Comparison of ENCODE assay signal across 8 cellular contexts in genomic region chrX:134173541-134174272, GRCh38.
DNase-seq lines count a peak whose midpoint lies in the region; ATAC-seq, FAIRE-seq and TF ChIP-seq lines count a peak whose summit lies in the region.

No MANE protein-coding gene starts in this region.

- peaks cover 19% of the 10 kb centered on the region for H3K4me1 Mint-ChIP-seq in activated T-cell treated with anti-CD3 and anti-CD28 coated beads, Interleukin-2, amount 50 U/mL, for 72 hours (ENCODE audit: low read depth)

- no peak overlapping the region for H2AFZ ChIP-seq in mammary epithelial cell (ENCODE audit: low read depth, low read length)

- peak overlapping the region; percentile 11 for H3K27ac Mint-ChIP-seq in activated T-cell treated with anti-CD3 and anti-CD28 coated beads, Interleukin-2, amount 50 U/mL, for 72 hours

- TF ChIP-seq CTCF in breast epithelium (IDR thresholded peaks at IDR 0.05) (no peak), mammary epithelial cell (conservative IDR thresholded peaks at IDR 0.05 in 1 of 2, IDR thresholded peaks at IDR 0.05 in 1 of 2; ENCODE audit: extremely low read depth in 1 of 2, insufficient read depth in 1 of 2, low read depth in 1 of 2, low read length in 2 of 2) (no peak), kidney (IDR thresholded peaks at IDR 0.05; ENCODE audit: borderline replicate concordance, extremely low read depth, insufficient read depth) (no peak)

- H3K9me3 Mint-ChIP-seq in activated T-cell treated with anti-CD3 and anti-CD28 coated beads, Interleukin-2, amount 50 U/mL, for 72 hours: no peaks in the 10 kb centered on the region

- H3K27me3 ChIP-seq in breast epithelium (peaks cover 0 to 69% of the 10 kb centered on the region in 2 donors), mammary epithelial cell (ENCODE audit: insufficient read depth, low read length) (peaks cover 7% of the 10 kb centered on the region), subcutaneous abdominal adipose tissue (ENCODE audit: control insufficient read depth in 5 of 5, insufficient read depth in 4 of 5, low read length in 5 of 5) (peaks cover 4 to 8% (median 5%) of the 10 kb centered on the region in 5 donors)

- H3K36me3 Mint-ChIP-seq in activated T-cell treated with anti-CD3 and anti-CD28 coated beads, Interleukin-2, amount 50 U/mL, for 72 hours (ENCODE audit: insufficient read depth in 2 of 2): peaks cover 6 to 12% of the 10 kb centered on the region in 2 donors

- intact Hi-C loops in breast epithelium (cut with DNase I; ENCODE audit: low total_unique reads) (no loop called here), mammary epithelial cell (cut with micrococcal nuclease) (no loop called here), kidney (cut with DNase I) (no loop called here)

- H3K4me2 ChIP-seq in mammary epithelial cell (ENCODE audit: insufficient read depth, low read depth, low read length): no peak overlapping the region

- no peak for DNase-seq in breast epithelium (ENCODE audit: low spot score in 2 of 2)
- no peak for DNase-seq in mammary epithelial cell
- peak; percentile 12 to 15 for DNase-seq in activated T-cell treated with anti-CD3 and anti-CD28 coated beads, Interleukin-2, amount 50 U/mL, for 72 hours
- no peak for DNase-seq in kidney
- DNase-seq in DMS79 treated with DMSO at 0.1 percent for 48 hours (lab: John Stamatoyannopoulos, UW): no peak

- WGBS in mammary epithelial cell (ENCODE audit: low coverage, missing lambda C conversion rate): 44% methylated on average over 24 of the region's 27 CpGs

- H3K27ac ChIP-seq in breast epithelium (no peak overlapping the region), mammary epithelial cell (ENCODE audit: insufficient read depth, low read depth, low read length) (no peak overlapping the region), kidney (ENCODE audit: low read depth in 2 of 2, low read length in 2 of 2) (no peak overlapping the region), subcutaneous abdominal adipose tissue (ENCODE audit: low read depth, low read length) (no peak overlapping the region)

- no peaks in the 10 kb centered on the region for H3K79me2 ChIP-seq in mammary epithelial cell (ENCODE audit: insufficient read depth, low read length)

- H3K4me3 ChIP-seq in breast epithelium: peak overlapping the region; percentile 48 to 67 (median 56)
- H3K4me3 ChIP-seq in mammary epithelial cell (replicated peaks in 1 of 3; ENCODE audit: insufficient read depth in 1 of 3, low read depth in 2 of 3, low read length in 3 of 3): no peak overlapping the region
- peak overlapping the region; percentile 56 to 60 for H3K4me3 ChIP-seq in kidney (ENCODE audit: low read length in 2 of 2)
- H3K4me3 ChIP-seq in subcutaneous abdominal adipose tissue (ENCODE audit: low read depth in 1 of 5, low read length in 5 of 5): peak overlapping the region; percentile 10 to 82 (median 68)

- dilution Hi-C loops in mammary epithelial cell (cut with HindIII; ENCODE audit: low sequenced_read_pairs): no loop called here

- TF ChIP-seq POLR2A in breast epithelium (IDR thresholded peaks at IDR 0.05): no peak

- CTCF ChIA-PET in mammary epithelial cell (lab: Charles Lee; ENCODE audit: low non-redundant PET): no interaction called here

- no TSS peak for BruUV-seq in mammary epithelial cell (replicated peaks; lab: Mats Ljungman, UMichigan)

- H3K9me3 ChIP-seq in breast epithelium (no peaks in the 10 kb centered on the region), mammary epithelial cell (replicated peaks; ENCODE audit: insufficient read depth, low read length) (no peaks in the 10 kb centered on the region), kidney (ENCODE audit: control insufficient read depth in 1 of 2, low read length in 2 of 2) (no peaks in the 10 kb centered on the region), subcutaneous abdominal adipose tissue (ENCODE audit: control insufficient read depth in 5 of 5, low read length in 5 of 5) (no peaks in the 10 kb centered on the region)

- H3K9ac ChIP-seq in mammary epithelial cell (ENCODE audit: insufficient read depth, low read length) (no peak overlapping the region), kidney (ENCODE audit: low read length in 2 of 2) (peak overlapping the region in 1 of 2 donors; percentile 51), subcutaneous abdominal adipose tissue (ENCODE audit: low read length in 5 of 5) (peak overlapping the region in 1 of 5 donors; percentile 14)

- H3K36me3 ChIP-seq in breast epithelium: no peaks in the 10 kb centered on the region
- no peaks in the 10 kb centered on the region for H3K36me3 ChIP-seq in mammary epithelial cell (ENCODE audit: insufficient read depth, low read length)
- no peaks in the 10 kb centered on the region for H3K36me3 ChIP-seq in kidney (ENCODE audit: control insufficient read depth in 1 of 2, insufficient read depth in 2 of 2, low read length in 2 of 2)
- no peaks in the 10 kb centered on the region for H3K36me3 ChIP-seq in subcutaneous abdominal adipose tissue (ENCODE audit: control insufficient read depth in 5 of 5, insufficient read depth in 5 of 5, low read length in 5 of 5)

- H3K27me3 Mint-ChIP-seq in activated T-cell treated with anti-CD3 and anti-CD28 coated beads, Interleukin-2, amount 50 U/mL, for 72 hours (ENCODE audit: low read depth): peaks cover 48% of the 10 kb centered on the region

- in situ Hi-C loops in mammary epithelial cell (cut with MboI; ENCODE audit: low sequenced_read_pairs in 2 of 2): no loop called here

- peak overlapping the region; percentile 93 to 97 for H3K4me3 Mint-ChIP-seq in activated T-cell treated with anti-CD3 and anti-CD28 coated beads, Interleukin-2, amount 50 U/mL, for 72 hours

- no peaks in the 10 kb centered on the region for H3K4me1 ChIP-seq in breast epithelium
- H3K4me1 ChIP-seq in mammary epithelial cell (ENCODE audit: insufficient read depth, low read length): peaks cover 4% of the 10 kb centered on the region
- peaks cover 0 to 3% of the 10 kb centered on the region in 2 donors for H3K4me1 ChIP-seq in kidney (ENCODE audit: control insufficient read depth in 1 of 2, insufficient read depth in 1 of 2, low read depth in 1 of 2, low read length in 2 of 2)
- H3K4me1 ChIP-seq in subcutaneous abdominal adipose tissue (ENCODE audit: control insufficient read depth in 5 of 5, insufficient read depth in 5 of 5, low read length in 5 of 5): peaks cover 0 to 21% (median 17%) of the 10 kb centered on the region in 5 donors

- FAIRE-seq in kidney (lab: Jason Lieb, UNC): no peak

- peak; percentile 42 to 47 for ATAC-seq in activated T-cell treated with anti-CD3 and anti-CD28 coated beads, Interleukin-2, amount 50 U/mL, for 72 hours (replicated peaks in 1 of 2)
- ATAC-seq in GM18907 (IDR thresholded peaks at IDR 0.05; ENCODE audit: unreplicated experiment) (no peak), GM19463 (IDR thresholded peaks at IDR 0.05; ENCODE audit: unreplicated experiment) (no peak)

- no peaks in the 10 kb centered on the region for H4K20me1 ChIP-seq in mammary epithelial cell (ENCODE audit: insufficient read depth, low read length)

Comparison
In these comparisons a context has a peak if more than half of its experiments do, and no peak if none do; other contexts are left out.
1. H3K4me3 ChIP-seq: peak in breast epithelium (3 of 3), kidney (2 of 2) and subcutaneous abdominal adipose tissue (5 of 5); none in mammary epithelial cell (0 of 3).
2. DNase-seq: peak in activated T-cell treated with anti-CD3 and anti-CD28 coated beads, Interleukin-2, amount 50 U/mL, for 72 hours (2 of 2); none in breast epithelium (0 of 2), mammary epithelial cell (single experiment), kidney (single experiment) and DMS79 treated with DMSO at 0.1 percent for 48 hours (single experiment).
3. ATAC-seq: peak in activated T-cell treated with anti-CD3 and anti-CD28 coated beads, Interleukin-2, amount 50 U/mL, for 72 hours (2 of 2); none in GM18907 (single experiment) and GM19463 (single experiment).